Comparison of ENCODE assay signal across 26 cellular contexts in the genomic region with DNA sequence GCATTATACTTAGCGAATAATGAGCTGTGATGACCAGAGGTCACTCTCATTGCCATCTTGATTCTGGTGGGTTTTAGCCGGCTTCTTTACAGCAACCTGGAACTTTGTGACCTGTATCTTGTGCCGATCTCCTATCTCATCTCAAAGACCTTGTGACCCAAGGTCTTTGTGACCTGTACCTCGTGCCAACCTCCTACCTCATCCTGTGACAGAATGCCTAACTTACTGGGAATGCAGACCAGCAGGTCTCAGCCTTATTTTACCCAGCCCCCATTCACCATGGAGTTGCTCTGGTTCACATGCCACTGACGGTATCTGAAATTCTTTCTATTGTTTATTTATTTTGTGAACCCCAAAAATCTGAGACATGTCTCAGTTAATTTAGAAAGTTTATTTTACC. TPM values are rescaled to one million over a fixed set of nuclear protein-coding genes. Genes with fewer than 3 reads are reported as not detected.
"Had no signal": no experiment of that assay in that cellular context is flagged by ENCODE, and none has a peak within 500 bp of the region (broad histone marks: within the 10 kb centered on the region; RNA-seq: fewer than 3 reads in every experiment).

No MANE protein-coding gene starts in this region.

- H3K36me3 Mint-ChIP-seq: memory B cell; naive thymus-derived CD4-positive, alpha-beta T cell; neural progenitor cell; stimulated activated memory B cell treated with anti-CD40 and anti-IgM and Interleukin-4, amounts not matched to agents 10 μg/mL and 1 μg/mL and 100 μg/mL, for 72 hours had no signal

- H3K9me3 Mint-ChIP-seq: effector memory CD8-positive, alpha-beta T cell; nephron; neural progenitor cell had no signal

- H3K4me1 Mint-ChIP-seq: memory B cell; naive thymus-derived CD4-positive, alpha-beta T cell; stimulated activated memory B cell treated with anti-CD40 and anti-IgM and Interleukin-4, amounts not matched to agents 10 μg/mL and 1 μg/mL and 100 μg/mL, for 72 hours had no signal

- H3K4me2 ChIP-seq: neural progenitor cell had no signal

- H3K4me1 ChIP-seq: parathyroid adenoma, prostate gland, testis had no signal

- H3K79me2 ChIP-seq: parathyroid adenoma had no signal

- H3K9me3 ChIP-seq: gastrocnemius medialis, prostate gland, sigmoid colon, testis, tibial artery, upper lobe of right lung, vagina had no signal

- H3K4me3 Mint-ChIP-seq: effector memory CD8-positive, alpha-beta T cell; memory B cell; naive thymus-derived CD4-positive, alpha-beta T cell; nephron; neural progenitor cell; stimulated activated memory B cell treated with anti-CD40 and anti-IgM and Interleukin-4, amounts not matched to agents 10 μg/mL and 1 μg/mL and 100 μg/mL, for 72 hours had no signal

- ATAC-seq: effector memory CD8-positive, alpha-beta T cell; gastrocnemius medialis; left lobe of liver; naive thymus-derived CD4-positive, alpha-beta T cell; right cardiac atrium; stimulated activated memory B cell treated with anti-CD40 and anti-IgM and Interleukin-4, amounts not matched to agents 10 μg/mL and 1 μg/mL and 100 μg/mL, for 72 hours; stimulated activated naive CD8-positive, alpha-beta T cell treated with anti-CD3 and anti-CD28 coated beads, Interleukin-15, Interleukin-2, amounts not matched to agents 100 U/mL and 50 U/mL, for 24 hours; upper lobe of right lung had no signal

- DNase-seq: effector memory CD8-positive, alpha-beta T cell; foreskin fibroblast; gastrocnemius medialis; head of caudate nucleus; kidney; midbrain; naive thymus-derived CD4-positive, alpha-beta T cell; right cardiac atrium; sigmoid colon; stimulated activated CD4-positive, alpha-beta T cell treated with anti-CD3 and anti-CD28 coated beads, Interleukin-2, amount 100 ng/mL, for 24 hours; stimulated activated CD4-positive, alpha-beta T cell treated with anti-CD3 and anti-CD28 coated beads, Interleukin-4, amount 100 ng/mL, for 24 hours; stimulated activated naive CD8-positive, alpha-beta T cell treated with anti-CD3 and anti-CD28 coated beads, Interleukin-15, Interleukin-2, amounts not matched to agents 100 U/mL and 50 U/mL, for 24 hours; substantia nigra; testis; tibial artery; upper lobe of right lung had no signal

- H3K27ac Mint-ChIP-seq: effector memory CD8-positive, alpha-beta T cell; memory B cell; naive thymus-derived CD4-positive, alpha-beta T cell; nephron; neural progenitor cell; stimulated activated memory B cell treated with anti-CD40 and anti-IgM and Interleukin-4, amounts not matched to agents 10 μg/mL and 1 μg/mL and 100 μg/mL, for 72 hours had no signal

- H3K4me3 ChIP-seq: coronary artery, gastrocnemius medialis, lung, neural progenitor cell, prostate gland, sigmoid colon, testis, tibial artery, upper lobe of right lung, vagina had no signal

- H3K27me3 ChIP-seq: gastrocnemius medialis, neural progenitor cell, sigmoid colon, testis, tibial artery, upper lobe of right lung, vagina had no signal

- H3K36me3 ChIP-seq: gastrocnemius medialis, neural progenitor cell, prostate gland, sigmoid colon, tibial artery, upper lobe of right lung, vagina had no signal

- H3K27ac ChIP-seq: coronary artery, gastrocnemius medialis, neural progenitor cell, parathyroid adenoma, prostate gland, sigmoid colon, testis, tibial artery, upper lobe of right lung, vagina had no signal

- H3K9ac ChIP-seq: neural progenitor cell, parathyroid adenoma had no signal

RNA-seq across cellular contexts. Expression of gene HSPB8, which starts 7.5 kb away (rescaled TPM):
- total RNA-seq: naive thymus-derived CD4-positive, alpha-beta T cell had no signal
- polyA plus RNA-seq: naive thymus-derived CD4-positive, alpha-beta T cell had no signal
